ENCODE assay signal across 1 cellular context in genomic region chr11:46701078-46701654, GRCh38.
TF ChIP-seq lines count a peak whose summit lies in the region.

No MANE protein-coding gene starts in this region.

TF ChIP-seq in GM12878, 131 proteins besides CTCF, POLR2A, EP300 and RAD21:
- TF ChIP-seq E4F1 (IDR thresholded peaks at IDR 0.05; ENCODE audit: borderline replicate concordance, partially characterized antibody) (no peak), MAX (IDR thresholded peaks at IDR 0.05; ENCODE audit: low read depth, low read length) (no peak), YY1 (IDR thresholded peaks at IDR 0.05; ENCODE audit: low read depth, low read length) (no peak), BACH1 (IDR thresholded peaks at IDR 0.05; ENCODE audit: borderline replicate concordance) (0 out of 2 replicates have a peak, but pooled peaks have one; percentile 8), E2F4 (IDR thresholded peaks at IDR 0.05; ENCODE audit: low read depth, low read length) (no peak), RB1 (IDR thresholded peaks at IDR 0.05; ENCODE audit: borderline replicate concordance) (no peak), JUNB (IDR thresholded peaks at IDR 0.05) (no peak), ESRRA (IDR thresholded peaks at IDR 0.05; ENCODE audit: low read length) (no peak), GABPA (IDR thresholded peaks at IDR 0.05; ENCODE audit: low read depth) (no peak), SPI1 (IDR thresholded peaks at IDR 0.05; ENCODE audit: borderline replicate concordance, insufficient read depth, low read depth, low read length) (no peak), NFXL1 (IDR thresholded peaks at IDR 0.05; ENCODE audit: borderline replicate concordance) (0 out of 2 replicates have a peak, but pooled peaks have one; percentile 30), ZBED1 (IDR thresholded peaks at IDR 0.05; ENCODE audit: borderline replicate concordance) (no peak), SMC3 (IDR thresholded peaks at IDR 0.05; ENCODE audit: borderline replicate concordance, low read length) (no peak), KDM1A (IDR thresholded peaks at IDR 0.05; ENCODE audit: borderline replicate concordance) (no peak), STAT3 (IDR thresholded peaks at IDR 0.05; ENCODE audit: low read depth, low read length) (no peak), RELB (IDR thresholded peaks at IDR 0.05; ENCODE audit: low read depth) (peak; percentile 48; the same call in 1 of the 2 replicates), ZNF217 (IDR thresholded peaks at IDR 0.05) (0 out of 2 replicates have a peak, but pooled peaks have one; percentile 1), BRCA1 (IDR thresholded peaks at IDR 0.05; ENCODE audit: low read depth, low read length) (no peak), PAX8 (IDR thresholded peaks at IDR 0.05) (peak; percentile 7; the same call in 1 of the 2 replicates), KLF5 (IDR thresholded peaks at IDR 0.05; ENCODE audit: partially characterized antibody) (no peak), TCF3 (IDR thresholded peaks at IDR 0.05; ENCODE audit: borderline replicate concordance, insufficient read depth, low read depth, low read length) (no peak), TCF7 (IDR thresholded peaks at IDR 0.05; ENCODE audit: borderline replicate concordance) (no peak), USF2 (IDR thresholded peaks at IDR 0.05; ENCODE audit: borderline replicate concordance, low read depth, low read length) (no peak), ZNF687 (IDR thresholded peaks at IDR 0.05) (no peak; the same call in 1 of the 2 replicates), NKRF (conservative IDR thresholded peaks at IDR 0.05) (0 out of 2 replicates have a peak, but pooled peaks have one; percentile 9), WRNIP1 (IDR thresholded peaks at IDR 0.05; ENCODE audit: borderline replicate concordance, low read depth, low read length) (no peak), RBBP5 (conservative IDR thresholded peaks at IDR 0.05) (no peak), SMARCA5 (IDR thresholded peaks at IDR 0.05) (0 out of 2 replicates have a peak, but pooled peaks have one; percentile 38), ZNF274 (IDR thresholded peaks at IDR 0.05; ENCODE audit: insufficient read depth, insufficient read length) (no peak), SIN3A (IDR thresholded peaks at IDR 0.05; ENCODE audit: low read depth, low read length) (no peak), BCL3 (IDR thresholded peaks at IDR 0.05; ENCODE audit: borderline replicate concordance, insufficient read depth, low read depth, low read length, poor library complexity, severe bottlenecking) (no peak)
